In genomic region chr13:39405107-39405506, GRCh38 we compare ENCODE assay signal across 2 cellular contexts.
TF ChIP-seq lines count a peak whose summit lies in the region.

No MANE protein-coding gene starts in this region.

TF ChIP-seq in IMR-90, 13 proteins besides CTCF, POLR2A, EP300 and RAD21:
- peak; percentile 61; the same call in 1 of the 2 replicates for TF ChIP-seq MAFK (IDR thresholded peaks at IDR 0.05; ENCODE audit: low read depth, low read length)
- no peak for TF ChIP-seq SMC3 (IDR thresholded peaks at IDR 0.05; ENCODE audit: low read depth, low read length)

TF ChIP-seq in SK-N-SH, 30 proteins besides CTCF, POLR2A, EP300 and RAD21:
- TF ChIP-seq SMC3 (IDR thresholded peaks at IDR 0.05; ENCODE audit: low read depth, low read length): no peak
- no peak for TF ChIP-seq ZBTB33 (IDR thresholded peaks at IDR 0.05; ENCODE audit: borderline replicate concordance, low read depth)
- TF ChIP-seq TCF12 (IDR thresholded peaks at IDR 0.05): no peak
- no peak for TF ChIP-seq MXI1 (IDR thresholded peaks at IDR 0.05; ENCODE audit: low read depth, low read length)
- no peak for TF ChIP-seq USF1 (IDR thresholded peaks at IDR 0.05; ENCODE audit: borderline replicate concordance, low read depth)
- TF ChIP-seq EZH2phosphoT487 (IDR thresholded peaks at IDR 0.05; ENCODE audit: borderline replicate concordance, low read depth): no peak
TF ChIP-seq in SK-N-SH: peak in this region for 0.
